Comparison of ENCODE assay signal across 1 cellular context in genomic region chr1:201828451-201828819, GRCh38.
TF ChIP-seq lines count a peak whose summit lies in the region.

No MANE protein-coding gene starts in this region.

TF ChIP-seq in HepG2, 621 proteins besides CTCF, POLR2A, EP300 and RAD21:
- no peak for TF ChIP-seq PRDM15 (CRISPR knock-in tag; IDR thresholded peaks at IDR 0.05)
- TF ChIP-seq PRDM4 (CRISPR knock-in tag; IDR thresholded peaks at IDR 0.05; ENCODE audit: borderline replicate concordance): no peak
- 0 out of 2 replicates have a peak, but pooled peaks have one; percentile 2 for TF ChIP-seq GZF1 (CRISPR knock-in tag; IDR thresholded peaks at IDR 0.05)
- TF ChIP-seq JDP2 (CRISPR knock-in tag; IDR thresholded peaks at IDR 0.05; ENCODE audit: borderline replicate concordance): no peak
- TF ChIP-seq ZNF136 (CRISPR knock-in tag; IDR thresholded peaks at IDR 0.05; ENCODE audit: low read depth): no peak
- no peak for TF ChIP-seq HNF1B (CRISPR knock-in tag; IDR thresholded peaks at IDR 0.05)
- no peak for TF ChIP-seq SCMH1 (CRISPR knock-in tag; IDR thresholded peaks at IDR 0.05; ENCODE audit: borderline replicate concordance)
